Comparison of ENCODE assay signal across 8 cellular contexts in the genomic region with DNA sequence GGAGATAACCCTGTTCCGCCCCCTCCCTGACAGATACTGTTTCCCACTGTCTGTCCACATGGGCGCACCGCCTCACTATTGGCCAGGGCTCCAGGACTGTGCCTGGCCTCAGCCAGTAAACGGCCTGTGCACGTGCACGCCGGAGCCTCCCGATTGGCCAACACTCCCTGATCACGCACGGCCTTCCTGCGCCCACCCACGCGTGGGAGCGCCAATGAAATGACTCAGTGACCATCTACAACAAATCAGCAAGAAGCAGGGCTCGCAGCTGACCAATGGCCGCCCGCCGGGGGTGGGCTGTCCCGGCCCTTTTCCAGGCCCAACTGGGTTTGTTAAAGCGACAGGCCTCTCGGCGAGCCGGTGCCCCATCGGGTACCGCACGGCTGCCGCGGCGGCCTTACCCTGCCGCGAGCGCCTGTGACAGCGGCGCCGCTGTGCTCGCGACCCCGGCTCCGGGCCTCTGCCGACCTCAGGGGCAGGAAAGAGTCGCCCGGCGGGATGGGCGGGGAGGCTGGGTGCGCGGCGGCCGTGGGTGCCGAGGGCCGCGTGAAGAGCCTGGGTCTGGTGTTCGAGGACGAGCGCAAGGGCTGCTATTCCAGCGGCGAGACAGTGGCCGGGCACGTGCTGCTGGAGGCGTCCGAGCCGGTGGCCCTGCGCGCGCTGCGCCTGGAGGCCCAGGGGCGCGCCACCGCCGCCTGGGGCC. TPM values are rescaled to one million over a fixed set of nuclear protein-coding genes. Genes with fewer than 3 reads are reported as not detected.
A peak's percentile ranks its signal among the peaks of the same experiment; 100 is the strongest.
DNase-seq lines count a peak whose midpoint lies in the region; ATAC-seq and TF ChIP-seq lines count a peak whose summit lies in the region.

A gene with protein sequence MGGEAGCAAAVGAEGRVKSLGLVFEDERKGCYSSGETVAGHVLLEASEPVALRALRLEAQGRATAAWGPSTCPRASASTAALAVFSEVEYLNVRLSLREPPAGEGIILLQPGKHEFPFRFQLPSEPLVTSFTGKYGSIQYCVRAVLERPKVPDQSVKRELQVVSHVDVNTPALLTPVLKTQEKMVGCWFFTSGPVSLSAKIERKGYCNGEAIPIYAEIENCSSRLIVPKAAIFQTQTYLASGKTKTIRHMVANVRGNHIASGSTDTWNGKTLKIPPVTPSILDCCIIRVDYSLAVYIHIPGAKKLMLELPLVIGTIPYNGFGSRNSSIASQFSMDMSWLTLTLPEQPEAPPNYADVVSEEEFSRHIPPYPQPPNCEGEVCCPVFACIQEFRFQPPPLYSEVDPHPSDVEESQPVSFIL (plus strand): TSS at position 340 of the 703 bp plus-strand sequence. CDS start 159 bp downstream, at position 499.

- H3K4me3 ChIP-seq in smooth muscle cell (peak within 1 kb of the TSS; percentile 87), Karpas-422 (ENCODE audit: low read length) (no peak within 1 kb of the TSS)

- peak within 1 kb of the TSS; percentile 69 for H3K4me3 Mint-ChIP-seq in central memory CD8-positive, alpha-beta T cell

- H3K4me1 ChIP-seq in smooth muscle cell (ENCODE audit: low read depth) = peaks cover 16% of the 10 kb centered on the region
- no peaks in the 10 kb centered on the region for H3K4me1 ChIP-seq in Karpas-422 (ENCODE audit: low read length)

- no peaks in the 10 kb centered on the region for H3K4me1 Mint-ChIP-seq in central memory CD8-positive, alpha-beta T cell

- ATAC-seq in GM18517 (IDR thresholded peaks at IDR 0.05; ENCODE audit: unreplicated experiment) (peak; percentile 73), HG03108 (IDR thresholded peaks at IDR 0.05; ENCODE audit: unreplicated experiment) (peak; percentile 91)
- peak; percentile 95 for ATAC-seq in central memory CD8-positive, alpha-beta T cell (replicated peaks; ENCODE audit: extremely low read depth, poor library complexity, severe bottlenecking)

- H4K20me1 ChIP-seq in smooth muscle cell (ENCODE audit: low read depth) = peaks cover 46% of the 10 kb centered on the region
- no peaks in the 10 kb centered on the region for H4K20me1 ChIP-seq in Karpas-422 (ENCODE audit: insufficient read depth, low read depth, low read length)

- peak within 1 kb of the TSS; percentile 57 for H3K27ac Mint-ChIP-seq in central memory CD8-positive, alpha-beta T cell (ENCODE audit: low read depth)

- H3K9me3 ChIP-seq in smooth muscle cell (replicated peaks; ENCODE audit: low read depth) = no peaks in the 10 kb centered on the region
- peaks cover 23% of the 10 kb centered on the region for H3K9me3 ChIP-seq in Karpas-422 (ENCODE audit: low read length)

- H3K9ac ChIP-seq in smooth muscle cell (ENCODE audit: low read depth) = peak within 1 kb of the TSS; percentile 96
- no peak within 1 kb of the TSS for H3K9ac ChIP-seq in Karpas-422 (ENCODE audit: low read length)

- H3K4me2 ChIP-seq in smooth muscle cell = peak within 1 kb of the TSS; percentile 96
- H3K4me2 ChIP-seq in Karpas-422 (ENCODE audit: low read depth, low read length, poor library complexity, severe bottlenecking) = no peak within 1 kb of the TSS

- under 1% methylated on average over 64 of the region's 69 CpGs for WGBS in smooth muscle cell (ENCODE audit: low lambda C conversion rate)

- peaks cover 4% of the 10 kb centered on the region for H3K9me3 Mint-ChIP-seq in central memory CD8-positive, alpha-beta T cell

- peaks cover 44% of the 10 kb centered on the region for H3K79me2 ChIP-seq in smooth muscle cell (ENCODE audit: low read depth)
- no peaks in the 10 kb centered on the region for H3K79me2 ChIP-seq in Karpas-422 (ENCODE audit: low read length)

- H3K27me3 ChIP-seq in smooth muscle cell (ENCODE audit: low read depth) (no peaks in the 10 kb centered on the region), Karpas-422 (ENCODE audit: low read length) (no peaks in the 10 kb centered on the region)

- H3K36me3 Mint-ChIP-seq in central memory CD8-positive, alpha-beta T cell (ENCODE audit: insufficient read depth) = peaks cover 2% of the 10 kb centered on the region

- peak within 1 kb of the TSS; percentile 91 for H2AFZ ChIP-seq in smooth muscle cell (ENCODE audit: low read depth)
- no peak within 1 kb of the TSS for H2AFZ ChIP-seq in Karpas-422 (ENCODE audit: low read length)

- no peak for TF ChIP-seq CTCF in smooth muscle cell (IDR thresholded peaks at IDR 0.05; ENCODE audit: borderline replicate concordance, insufficient read depth, poor library complexity, severe bottlenecking)

- H3F3A ChIP-seq in smooth muscle cell (ENCODE audit: low read depth) = peaks cover 5% of the 10 kb centered on the region

- no peaks in the 10 kb centered on the region for H3K9me2 ChIP-seq in Karpas-422 (replicated peaks; ENCODE audit: insufficient read depth, low read length)

- no peaks in the 10 kb centered on the region for H3K27me3 Mint-ChIP-seq in central memory CD8-positive, alpha-beta T cell

- H3K27ac ChIP-seq in smooth muscle cell (ENCODE audit: low read depth) (peak within 1 kb of the TSS; percentile 88), Karpas-422 (ENCODE audit: low read length) (no peak within 1 kb of the TSS)

- DNase-seq in NCI-H2196 treated with DMSO at 0.1 percent for 48 hours (lab: John Stamatoyannopoulos, UW; ENCODE audit: unreplicated experiment) (peak; percentile 92), inferior parietal cortex (ENCODE audit: extremely low spot score) (peak; percentile 100), smooth muscle cell (lab: John Stamatoyannopoulos, UW; ENCODE audit: unreplicated experiment) (peak; percentile 95), Karpas-422 (no peak)
- peak; percentile 83 for DNase-seq in activated CD4-positive, CD25-positive, alpha-beta regulatory T cell treated with anti-CD3 and anti-CD28 coated beads, Interleukin-2, amount 50 U/mL, for 72 hours
- peak; percentile 60 to 79 for DNase-seq in central memory CD8-positive, alpha-beta T cell (ENCODE audit: low spot score in 2 of 2)

- no peaks in the 10 kb centered on the region for H3K36me3 ChIP-seq in smooth muscle cell (ENCODE audit: low read depth)
- no peaks in the 10 kb centered on the region for H3K36me3 ChIP-seq in Karpas-422 (ENCODE audit: insufficient read depth, low read length)

RNA-seq across cellular contexts. Expression of the gene that starts here (rescaled TPM):
- 98.1 and 114 TPM in 2 replicates for total RNA-seq in smooth muscle cell
- polyA plus RNA-seq in smooth muscle cell = 26.9 and 46.9 TPM in 2 replicates
- not detected in 2 replicates for total RNA-seq in Karpas-422 (2014; rRNA removed; shearing (Covaris generic); ENCODE audit: low replicate concordance)

Comparison
In these comparisons a context has a peak if more than half of its experiments do, and no peak if none do; other contexts are left out.
1. RNA of the gene that starts here (total RNA-seq): 98.1 to 114 TPM in smooth muscle cell; not detected in Karpas-422; every median in the first group is over 10 times any median in the second.
2. Peak in every context shown above with its lines, with median percentiles within 50 percentile points of each other: ATAC-seq.